Comparison of ENCODE assay signal across 22 cellular contexts in genomic region chr4:94475794-94476193, GRCh38. TPM values are rescaled to one million over a fixed set of nuclear protein-coding genes. Genes with fewer than 3 reads are reported as not detected.
A peak's percentile ranks its signal among the peaks of the same experiment; 100 is the strongest.
DNase-seq lines count a peak whose midpoint lies in the region; ATAC-seq and TF ChIP-seq lines count a peak whose summit lies in the region.
"Had no signal": no experiment of that assay in that cellular context is flagged by ENCODE, and none has a peak within 500 bp of the region (broad histone marks: within the 10 kb centered on the region; RNA-seq: fewer than 3 reads in every experiment).

No MANE protein-coding gene starts in this region.

- H3K27ac ChIP-seq in left ventricle myocardium inferior (replicated peaks) (peak overlapping the region; percentile 48), right lobe of liver (peak overlapping the region in 2 of 3 donors; percentile 61 to 83)
- H3K27ac ChIP-seq: KMS-11 had no signal

- no peaks in the 10 kb centered on the region for H3K4me1 Mint-ChIP-seq in activated T-helper 17 cell treated with anti-CD3 and anti-CD28 coated beads, Interleukin-2, amount 50 U/mL, for 72 hours

- no peak overlapping the region for H3K27ac Mint-ChIP-seq in activated T-helper 17 cell treated with anti-CD3 and anti-CD28 coated beads, Interleukin-2, amount 50 U/mL, for 72 hours
- H3K27ac Mint-ChIP-seq: CD4-positive, alpha-beta memory T cell; IgD-negative memory B cell had no signal

- no peak for ATAC-seq in Right ventricle myocardium superior (ENCODE audit: poor library complexity)
- ATAC-seq in right lobe of liver: peak in 3 of 4 donors; percentile 11 to 46 (median 22)
- no peak for ATAC-seq in GM18502 (IDR thresholded peaks at IDR 0.05; ENCODE audit: poor library complexity, unreplicated experiment)
- no peak for ATAC-seq in activated T-helper 17 cell treated with anti-CD3 and anti-CD28 coated beads, Interleukin-2, amount 50 U/mL, for 72 hours (replicated peaks)
- ATAC-seq: HCT116 had no signal

- peaks cover 1% of the 10 kb centered on the region for H3K36me3 ChIP-seq in left ventricle myocardium inferior
- no peaks in the 10 kb centered on the region for H3K36me3 ChIP-seq in endocrine pancreas (ENCODE audit: control insufficient read depth, insufficient read depth, low read length)
- no peaks in the 10 kb centered on the region for H3K36me3 ChIP-seq in right lobe of liver

- H3K9me3 ChIP-seq in left ventricle myocardium inferior (replicated peaks): no peaks in the 10 kb centered on the region
- no peaks in the 10 kb centered on the region for H3K9me3 ChIP-seq in endocrine pancreas (ENCODE audit: control insufficient read depth, low read length)
- no peaks in the 10 kb centered on the region for H3K9me3 ChIP-seq in right lobe of liver

- H3K4me1 ChIP-seq in left ventricle myocardium inferior (peaks cover 100% of the 10 kb centered on the region), endocrine pancreas (ENCODE audit: control insufficient read depth, insufficient read depth, low read length) (peaks cover 24% of the 10 kb centered on the region), right lobe of liver (peaks cover 0 to 51% (median 13%) of the 10 kb centered on the region in 4 donors)

- H3K36me3 Mint-ChIP-seq in activated T-helper 17 cell treated with anti-CD3 and anti-CD28 coated beads, Interleukin-2, amount 50 U/mL, for 72 hours (ENCODE audit: low read depth): no peaks in the 10 kb centered on the region

- no peak overlapping the region for H3K4me3 Mint-ChIP-seq in activated T-helper 17 cell treated with anti-CD3 and anti-CD28 coated beads, Interleukin-2, amount 50 U/mL, for 72 hours
- H3K4me3 Mint-ChIP-seq: CD4-positive, alpha-beta memory T cell; IgD-negative memory B cell had no signal

- H3K4me3 ChIP-seq in left ventricle myocardium inferior (no peak overlapping the region), endocrine pancreas (ENCODE audit: control insufficient read depth, insufficient read depth, low read length) (peak overlapping the region; percentile 10), right lobe of liver (no peak overlapping the region)
- H3K4me3 ChIP-seq: GM12878 had no signal

- H3K9ac ChIP-seq in endocrine pancreas (ENCODE audit: control insufficient read depth, insufficient read depth, low read length): no peak overlapping the region
- H3K9ac ChIP-seq: KMS-11 had no signal

- DNase-seq in left ventricle myocardium inferior: no peak
- no peak for DNase-seq in Right ventricle myocardium superior
- DNase-seq in right lobe of liver: no peak
- DNase-seq in NCI-H524 treated with DMSO at 0.1 percent for 48 hours (lab: John Stamatoyannopoulos, UW): no peak
- DNase-seq: C1 segment of cervical spinal cord; CD4-positive, alpha-beta memory T cell; COR-L47; DMS79; EL; GDM1; NCI-H1048; NCI-H1694; NCI-H2029 treated with DMSO at 0.1 percent for 48 hours; NCI-H2227 treated with DMSO at 0.1 percent for 48 hours; SHP77 had no signal

- intact Hi-C loops in left ventricle myocardium inferior (cut with micrococcal nuclease): no loop called here
- intact Hi-C loops in Right ventricle myocardium superior (cut with DNase I): no loop called here
- intact Hi-C loops in right lobe of liver (cut with DNase I): no loop called here

- TF ChIP-seq CTCF in left ventricle myocardium inferior (IDR thresholded peaks at IDR 0.05; ENCODE audit: borderline replicate concordance) (no peak), right lobe of liver (IDR thresholded peaks at IDR 0.05) (no peak)

- no peaks in the 10 kb centered on the region for H3K27me3 ChIP-seq in left ventricle myocardium inferior (ENCODE audit: low read depth)
- H3K27me3 ChIP-seq in endocrine pancreas (ENCODE audit: control insufficient read depth, insufficient read depth, low read length): no peaks in the 10 kb centered on the region
- no peaks in the 10 kb centered on the region for H3K27me3 ChIP-seq in right lobe of liver

- no peaks in the 10 kb centered on the region for H3K27me3 Mint-ChIP-seq in activated T-helper 17 cell treated with anti-CD3 and anti-CD28 coated beads, Interleukin-2, amount 50 U/mL, for 72 hours
- H3K27me3 Mint-ChIP-seq: CD4-positive, alpha-beta memory T cell; IgD-negative memory B cell had no signal

- H3K9me3 Mint-ChIP-seq in activated T-helper 17 cell treated with anti-CD3 and anti-CD28 coated beads, Interleukin-2, amount 50 U/mL, for 72 hours: peaks cover under 1% of the 10 kb centered on the region

- 26% methylated on average over 2 of the region's 2 CpGs for WGBS in right lobe of liver (ENCODE audit: insufficient coverage, low coverage, low lambda C conversion rate, missing lambda C conversion rate)

- no peak for TF ChIP-seq POLR2A in right lobe of liver (IDR thresholded peaks at IDR 0.05)

RNA-seq across cellular contexts. Expression of gene PDLIM5, which starts 24.1 kb away (rescaled TPM):
- total RNA-seq in left ventricle myocardium inferior (982 TPM), Right ventricle myocardium superior (979 TPM), right lobe of liver (100 to 1,000 TPM in 3 of 6 experiments, 10 to 100 TPM in 3; 71.9 to 135 (median 101) TPM)
- total RNA-seq in activated T-helper 17 cell treated with anti-CD3 and anti-CD28 coated beads, Interleukin-2, amount 50 U/mL, for 72 hours: 10 to 100 TPM; 16.3 to 22.7 TPM

Comparison
In these comparisons a context has a peak if more than half of its experiments do, and no peak if none do; other contexts are left out.
1. ATAC-seq: peak in right lobe of liver (3 of 4); none in Right ventricle myocardium superior (single experiment), GM18502 (single experiment) and activated T-helper 17 cell treated with anti-CD3 and anti-CD28 coated beads, Interleukin-2, amount 50 U/mL, for 72 hours (single experiment).